ENCODE assay signal across 16 cellular contexts in the genomic region with DNA sequence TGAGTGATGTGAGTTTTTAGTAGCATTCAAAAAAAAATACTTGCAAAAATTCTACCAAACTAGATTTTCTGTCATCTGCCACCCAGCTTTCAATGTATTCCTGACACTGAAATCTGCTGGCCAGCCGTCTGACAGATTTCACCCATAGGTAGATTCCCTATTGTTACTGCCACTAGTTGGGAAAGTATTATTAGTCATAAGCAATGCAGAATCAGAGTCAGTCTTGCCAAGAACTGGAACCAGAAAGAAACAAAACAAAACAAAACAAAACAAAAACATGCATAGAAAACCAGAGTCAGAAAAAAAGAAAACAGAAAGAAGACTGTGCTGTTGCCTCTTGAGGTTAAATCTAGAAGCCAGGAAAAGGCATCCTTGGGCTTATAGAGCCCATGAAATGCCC.
"Had no signal": no experiment of that assay in that cellular context is flagged by ENCODE, and none has a peak within 500 bp of the region (broad histone marks: within the 10 kb centered on the region; RNA-seq: fewer than 3 reads in every experiment).

No MANE protein-coding gene starts in this region.

- H3K4me1 Mint-ChIP-seq: activated CD4-positive, alpha-beta memory T cell treated with anti-CD3 and anti-CD28 coated beads, Interleukin-2, amount 10 ng/mL, durations not matched to agents 7 days and 5 days; central memory CD8-positive, alpha-beta T cell; stimulated activated naive B cell treated with anti-CD40 and anti-IgM and Interleukin-4, amounts not matched to agents 10 μg/mL and 1 μg/mL and 100 μg/mL, for 72 hours; T-helper 17 cell had no signal

- ATAC-seq: left lobe of liver; natural killer cell treated with Interleukin-12 subunit alpha and Interleukin-12 subunit beta and Interleukin-15 and Interleukin-18, amount 100 ng/mL, for 72 hours; stimulated activated naive B cell treated with anti-CD40 and anti-IgM and Interleukin-4, amounts not matched to agents 10 μg/mL and 1 μg/mL and 100 μg/mL, for 72 hours; T-helper 17 cell had no signal

- H3K9me3 ChIP-seq: adrenal gland, esophagus squamous epithelium, tibial artery had no signal

- DNase-seq: activated CD4-positive, alpha-beta memory T cell treated with anti-CD3 and anti-CD28 coated beads, Interleukin-2, amount 10 ng/mL, durations not matched to agents 7 days and 5 days; activated naive CD4-positive, alpha-beta T cell treated with anti-CD3 and anti-CD28 coated beads, Interleukin-2, amount 50 U/mL, for 16 hours; activated T-cell treated with anti-CD3 and anti-CD28 coated beads, Interleukin-2, amount 50 U/mL, for 24 hours; adrenal gland; cortex of kidney; effector CD4-positive, alpha-beta T cell; esophagus squamous epithelium; stimulated activated CD4-positive, alpha-beta T cell treated with anti-CD3 and anti-CD28 coated beads, Interleukin-15, amount 100 ng/mL, for 24 hours; stimulated activated CD4-positive, alpha-beta T cell treated with anti-CD3 and anti-CD28 coated beads, Interleukin-4, amount 100 ng/mL, for 1 hour; stimulated activated naive B cell treated with anti-CD40 and anti-IgM and Interleukin-4, amounts not matched to agents 10 μg/mL and 1 μg/mL and 100 μg/mL, for 72 hours; T-helper 17 cell; tibial artery; WERI-Rb-1 had no signal

- H3K36me3 Mint-ChIP-seq: natural killer cell treated with Interleukin-12 subunit alpha and Interleukin-12 subunit beta and Interleukin-15 and Interleukin-18, amount 100 ng/mL, for 72 hours; stimulated activated naive B cell treated with anti-CD40 and anti-IgM and Interleukin-4, amounts not matched to agents 10 μg/mL and 1 μg/mL and 100 μg/mL, for 72 hours had no signal

- H3K27me3 Mint-ChIP-seq: activated CD4-positive, alpha-beta memory T cell treated with anti-CD3 and anti-CD28 coated beads, Interleukin-2, amount 10 ng/mL, durations not matched to agents 7 days and 5 days; activated T-cell treated with anti-CD3 and anti-CD28 coated beads, Interleukin-2, amount 50 U/mL, for 24 hours; central memory CD8-positive, alpha-beta T cell; natural killer cell treated with Interleukin-12 subunit alpha and Interleukin-12 subunit beta and Interleukin-15 and Interleukin-18, amount 100 ng/mL, for 72 hours; T-helper 17 cell had no signal

- H3K4me1 ChIP-seq: adrenal gland, esophagus squamous epithelium, tibial artery had no signal

- H3K9me3 Mint-ChIP-seq: activated CD4-positive, alpha-beta memory T cell treated with anti-CD3 and anti-CD28 coated beads, Interleukin-2, amount 10 ng/mL, durations not matched to agents 7 days and 5 days; activated T-cell treated with anti-CD3 and anti-CD28 coated beads, Interleukin-2, amount 50 U/mL, for 24 hours; stimulated activated naive B cell treated with anti-CD40 and anti-IgM and Interleukin-4, amounts not matched to agents 10 μg/mL and 1 μg/mL and 100 μg/mL, for 72 hours had no signal

- H3K4me3 ChIP-seq: adrenal gland, esophagus squamous epithelium, tibial artery had no signal

- H3K4me3 Mint-ChIP-seq: activated CD4-positive, alpha-beta memory T cell treated with anti-CD3 and anti-CD28 coated beads, Interleukin-2, amount 10 ng/mL, durations not matched to agents 7 days and 5 days; activated T-cell treated with anti-CD3 and anti-CD28 coated beads, Interleukin-2, amount 50 U/mL, for 24 hours; central memory CD8-positive, alpha-beta T cell; natural killer cell treated with Interleukin-12 subunit alpha and Interleukin-12 subunit beta and Interleukin-15 and Interleukin-18, amount 100 ng/mL, for 72 hours; stimulated activated naive B cell treated with anti-CD40 and anti-IgM and Interleukin-4, amounts not matched to agents 10 μg/mL and 1 μg/mL and 100 μg/mL, for 72 hours; T-helper 17 cell had no signal

- H3K36me3 ChIP-seq: adrenal gland, esophagus squamous epithelium, tibial artery, WERI-Rb-1 had no signal

- H3K27ac Mint-ChIP-seq: activated CD4-positive, alpha-beta memory T cell treated with anti-CD3 and anti-CD28 coated beads, Interleukin-2, amount 10 ng/mL, durations not matched to agents 7 days and 5 days; activated T-cell treated with anti-CD3 and anti-CD28 coated beads, Interleukin-2, amount 50 U/mL, for 24 hours; natural killer cell treated with Interleukin-12 subunit alpha and Interleukin-12 subunit beta and Interleukin-15 and Interleukin-18, amount 100 ng/mL, for 72 hours; stimulated activated naive B cell treated with anti-CD40 and anti-IgM and Interleukin-4, amounts not matched to agents 10 μg/mL and 1 μg/mL and 100 μg/mL, for 72 hours; T-helper 17 cell had no signal
